Comparison of ENCODE assay signal across 11 cellular contexts in genomic region chr5:19886123-19886921, GRCh38.
DNase-seq lines count a peak whose midpoint lies in the region; ATAC-seq and TF ChIP-seq lines count a peak whose summit lies in the region.
"Had no signal": no experiment of that assay in that cellular context is flagged by ENCODE, and none has a peak within 500 bp of the region (broad histone marks: within the 10 kb centered on the region; RNA-seq: fewer than 3 reads in every experiment).

No MANE protein-coding gene starts in this region.

- H3K36me3 ChIP-seq in GM23248 (ENCODE audit: low read depth): no peaks in the 10 kb centered on the region

- in situ Hi-C loops in GM23248 (cut with MboI): no loop called here

- ATAC-seq in activated CD4-positive, CD25-positive, alpha-beta regulatory T cell treated with anti-CD3 and anti-CD28 coated beads, Interleukin-2, amount 50 U/mL, for 24 hours: no peak
- no peak for ATAC-seq in naive thymus-derived CD8-positive, alpha-beta T cell
- ATAC-seq: psoas muscle had no signal

- 17 to 22% methylated on average over 7 of the region's 7 CpGs for WGBS in GM23248 (ENCODE audit: low coverage in 1 of 2, low lambda C conversion rate in 2 of 2, missing lambda C conversion rate in 2 of 2), 2 experiments

- H3K9me2 ChIP-seq in GM23248 (ENCODE audit: insufficient read depth): no peaks in the 10 kb centered on the region

- peak overlapping the region; percentile 34; the same call in 1 of the 2 replicates for H3K9ac ChIP-seq in GM23248

- TF ChIP-seq CTCF in cardiac fibroblast (IDR thresholded peaks at IDR 0.05; ENCODE audit: low read depth, low read length) (no peak), GM10248 (IDR thresholded peaks at IDR 0.05; ENCODE audit: control extremely low read depth, extremely low read depth, low read depth, missing control alignments) (no peak)

- H3K79me2 ChIP-seq in GM23248 (ENCODE audit: insufficient read depth): no peaks in the 10 kb centered on the region

- H3K27me3 ChIP-seq in GM23248 (replicated peaks; ENCODE audit: insufficient read depth): no peaks in the 10 kb centered on the region

- CTCF ChIA-PET in GM10248 (lab: Yijun Ruan, JAX): interaction anchor here (1.0 to 1.9 kb wide), 3 partner anchors 13 to 16 kb away, joined by 3 to 5 read pairs (median 4); no protein-coding TSS in a partner anchor

- H3K4me1 Mint-ChIP-seq in naive thymus-derived CD8-positive, alpha-beta T cell: no peaks in the 10 kb centered on the region

- peak overlapping the region; percentile 58 for H3K4me2 ChIP-seq in GM23248 (ENCODE audit: unreplicated experiment)

- H3K27ac Mint-ChIP-seq in naive thymus-derived CD8-positive, alpha-beta T cell: no peak overlapping the region
- H3K27ac Mint-ChIP-seq: activated T-helper 1 cell treated with anti-CD3 and anti-CD28 coated beads, Interleukin-12 subunit alpha, Interleukin-12 subunit beta, Interleukin-2, Interleukin-4 antibody, amounts not matched to agents 30 ng/mL and 10 ng/mL and 1 ng/mL, durations not matched to agents 14 hours and 24 hours and 36 hours had no signal

- H3K9me3 ChIP-seq in GM23248 (ENCODE audit: low read depth): no peaks in the 10 kb centered on the region
- H3K9me3 ChIP-seq: psoas muscle had no signal

- H3K4me1 ChIP-seq in GM23248 (ENCODE audit: insufficient read depth): peaks cover 29% of the 10 kb centered on the region
- H3K4me1 ChIP-seq: psoas muscle had no signal

- H2AFZ ChIP-seq in GM23248: no peak overlapping the region

- peaks cover 0 to 12% (median 0%) of the 10 kb centered on the region in 9 donors for H3K9me3 Mint-ChIP-seq in naive thymus-derived CD8-positive, alpha-beta T cell

- H3K27me3 Mint-ChIP-seq in naive thymus-derived CD8-positive, alpha-beta T cell: no peaks in the 10 kb centered on the region

- no peak overlapping the region for H3K4me3 Mint-ChIP-seq in naive thymus-derived CD8-positive, alpha-beta T cell
- H3K4me3 Mint-ChIP-seq: activated T-helper 1 cell treated with anti-CD3 and anti-CD28 coated beads, Interleukin-12 subunit alpha, Interleukin-12 subunit beta, Interleukin-2, Interleukin-4 antibody, amounts not matched to agents 30 ng/mL and 10 ng/mL and 1 ng/mL, durations not matched to agents 14 hours and 24 hours and 36 hours had no signal

- POLR2A ChIA-PET in GM10248 (lab: Yijun Ruan, JAX): no interaction called here
- POLR2A ChIA-PET in naive thymus-derived CD8-positive, alpha-beta T cell (lab: Charles Lee): no interaction called here

- H3K27ac ChIP-seq in GM23248: peak overlapping the region; percentile 55
- H3K27ac ChIP-seq: psoas muscle had no signal

- peaks cover 25% of the 10 kb centered on the region for H3F3A ChIP-seq in GM23248 (ENCODE audit: insufficient read depth)

- H3K4me3 ChIP-seq in GM23248: peak overlapping the region; percentile 39
- H3K4me3 ChIP-seq in cardiac fibroblast (replicated peaks in 1 of 2; ENCODE audit: low read depth in 2 of 2, low read length in 2 of 2): no peak overlapping the region
- H3K4me3 ChIP-seq: psoas muscle had no signal

- H3K36me3 Mint-ChIP-seq in naive thymus-derived CD8-positive, alpha-beta T cell: no peaks in the 10 kb centered on the region

- H4K20me1 ChIP-seq in GM23248 (ENCODE audit: insufficient read depth): no peaks in the 10 kb centered on the region

- DNase-seq in GM23248 (peak; percentile 83), NCI-H446 treated with DMSO at 0.1 percent for 48 hours (lab: John Stamatoyannopoulos, UW) (peak; percentile 57), cardiac fibroblast (ENCODE audit: low read depth in 2 of 2) (peak; percentile 45 to 61), renal cortical epithelial cell (ENCODE audit: low read depth) (peak; percentile 61), HuH-7.5 (ENCODE audit: low spot score) (no peak), GM10248 (ENCODE audit: extremely low spot score) (no peak)
- DNase-seq in naive thymus-derived CD8-positive, alpha-beta T cell: no peak
- DNase-seq: NK-92 treated with Interleukin-12 subunit alpha and Interleukin-12 subunit beta, amount 100 ng/mL, for 24 hours; psoas muscle had no signal

Comparison
In these comparisons a context has a peak if more than half of its experiments do, and no peak if none do; other contexts are left out.
1. DNase-seq: peak in GM23248 (single experiment), NCI-H446 treated with DMSO at 0.1 percent for 48 hours (single experiment), cardiac fibroblast (2 of 2) and renal cortical epithelial cell (single experiment); none in HuH-7.5 (single experiment), GM10248 (single experiment) and naive thymus-derived CD8-positive, alpha-beta T cell (0 of 10).